ENCODE assay signal across 8 cellular contexts in the genomic region with DNA sequence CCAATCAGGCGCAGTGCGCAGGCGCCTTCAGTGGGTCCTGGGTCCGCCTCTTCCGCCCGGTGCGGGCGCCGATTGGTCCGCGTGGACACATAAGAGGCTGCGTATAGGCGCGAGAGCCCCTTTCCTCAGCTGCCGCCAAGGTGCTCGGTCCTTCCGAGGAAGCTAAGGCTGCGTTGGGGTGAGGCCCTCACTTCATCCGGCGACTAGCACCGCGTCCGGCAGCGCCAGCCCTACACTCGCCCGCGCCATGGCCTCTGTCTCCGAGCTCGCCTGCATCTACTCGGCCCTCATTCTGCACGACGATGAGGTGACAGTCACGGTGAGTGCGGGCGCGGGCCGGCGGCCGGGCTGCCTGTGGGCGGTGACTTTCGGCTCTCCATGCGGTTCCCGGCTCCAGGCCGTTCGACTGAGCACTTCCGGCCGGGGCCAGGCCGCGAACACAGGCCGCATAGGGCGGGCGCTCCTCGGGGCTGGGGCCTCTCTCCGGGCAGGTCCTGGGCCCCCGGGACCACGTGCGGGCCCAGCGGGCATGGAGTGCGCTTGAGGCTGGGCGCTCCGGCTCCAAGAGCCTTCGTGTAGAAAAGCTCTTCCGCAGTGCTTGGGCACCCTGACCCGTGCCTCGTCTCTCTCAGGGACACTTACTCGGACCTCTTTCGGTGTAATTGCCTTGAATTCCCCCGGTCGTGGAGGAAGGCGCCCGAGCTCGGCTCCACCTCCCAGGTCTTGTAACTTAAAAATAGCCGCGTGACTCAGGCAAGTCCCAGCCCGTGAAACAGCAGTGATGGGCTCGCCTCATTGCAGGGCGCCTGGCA. TPM values are rescaled to one million over a fixed set of nuclear protein-coding genes. Genes with fewer than 3 reads are reported as not detected.
A peak's percentile ranks its signal among the peaks of the same experiment; 100 is the strongest.
DNase-seq lines count a peak whose midpoint lies in the region; ATAC-seq and TF ChIP-seq lines count a peak whose summit lies in the region.

A gene (plus strand): TSS at position 117 of the 812 bp plus-strand sequence. CDS start 131 bp downstream, at position 248.

- WGBS in adipose tissue, 3 donors, result 0% methylated on average over 75 to 77 of the region's 77 CpGs

- ATAC-seq in HG02642 (IDR thresholded peaks at IDR 0.05; ENCODE audit: poor library complexity, unreplicated experiment), result peak; percentile 82
- ATAC-seq in T-cell (replicated peaks in 1 of 4), result peak; percentile 87 to 94 (median 92)

- peak within 1 kb of the TSS; percentile 72 for H3K4me3 ChIP-seq in GM12865 (ENCODE audit: low read depth, low read length)

- POLR2A ChIA-PET in T-cell (lab: Charles Lee), result interaction anchor here (0.5 to 4.7 kb wide), 18 partner anchors 10 to 1106 kb away, joined by 3 to 76 read pairs (median 5); a partner anchor contains a TSS

- H3K4me1 Mint-ChIP-seq in T-cell (peaks cover 38 to 45% (median 39%) of the 10 kb centered on the region in 3 donors), type B pancreatic cell (ENCODE audit: unreplicated experiment) (peaks cover 26% of the 10 kb centered on the region)

- intact Hi-C loops in cardiac septum (cut with DNase I), result no loop called here

- peak within 1 kb of the TSS; percentile 43 for H3K27ac ChIP-seq in adipose tissue (ENCODE audit: low read depth, low read length)

- H3K9me3 Mint-ChIP-seq in T-cell (no peaks in the 10 kb centered on the region), type B pancreatic cell (no peaks in the 10 kb centered on the region)

- CTCF ChIA-PET in T-cell (lab: Charles Lee), result interaction anchor here (0.5 to 5.5 kb wide), 6 partner anchors 10 to 29 kb away, joined by 3 to 56 read pairs (median 5); no protein-coding TSS in a partner anchor

- no peaks in the 10 kb centered on the region for H3K27me3 Mint-ChIP-seq in T-cell
- no peaks in the 10 kb centered on the region for H3K27me3 Mint-ChIP-seq in type B pancreatic cell

- H3K4me3 Mint-ChIP-seq in T-cell (peak within 1 kb of the TSS; percentile 95 to 98 (median 96)), type B pancreatic cell (peak within 1 kb of the TSS; percentile 99)

- DNase-seq in GM12865 (ENCODE audit: low read depth), result peak; percentile 98
- peak; percentile 85 for DNase-seq in NCI-H128 (lab: John Stamatoyannopoulos, UW; ENCODE audit: unreplicated experiment)
- peak; percentile 91 to 96 (median 95) for DNase-seq in T-cell
- DNase-seq in cardiac septum (ENCODE audit: low spot score), result peak; percentile 98
- peak; percentile 97 for DNase-seq in pons (ENCODE audit: low spot score)
- peak; percentile 96 for DNase-seq in type B pancreatic cell (ENCODE audit: extremely low spot score, unreplicated experiment)

- TF ChIP-seq CTCF in GM12865 (IDR thresholded peaks at IDR 0.05; ENCODE audit: insufficient read depth, low read depth, low read length, missing control alignments), result no peak
- TF ChIP-seq CTCF in type B pancreatic cell (conservative IDR thresholded peaks at IDR 0.05), result no peak

- H3K27ac Mint-ChIP-seq in T-cell, result peak within 1 kb of the TSS; percentile 99
- H3K27ac Mint-ChIP-seq in type B pancreatic cell, result peak within 1 kb of the TSS; percentile 94

- H3K36me3 Mint-ChIP-seq in T-cell, result peaks cover 27% of the 10 kb centered on the region
- H3K36me3 Mint-ChIP-seq in type B pancreatic cell, result peaks cover 37% of the 10 kb centered on the region

RNA-seq across cellular contexts. Expression of the gene that starts here (rescaled TPM):
- total RNA-seq in T-cell (1,000 to 10,000 TPM; 1,904 to 4,142 (median 3,956) TPM), cardiac septum (1,178 TPM), type B pancreatic cell (ENCODE audit: low replicate concordance) (1,676 and 1,694 TPM in 2 replicates)
- 1,000 to 10,000 TPM in 2 of 3 donors, 100 to 1,000 TPM in 1; 831 to 2,011 (median 1,693) TPM for polyA plus RNA-seq in adipose tissue

Comparison
In these comparisons a context has a peak if more than half of its experiments do, and no peak if none do; other contexts are left out.
1. Peak in every context shown above with its lines: DNase-seq, ATAC-seq, H3K4me3 ChIP-seq and H3K27ac ChIP-seq.